Comparison of ENCODE assay signal across 1 cellular context in the genomic region with DNA sequence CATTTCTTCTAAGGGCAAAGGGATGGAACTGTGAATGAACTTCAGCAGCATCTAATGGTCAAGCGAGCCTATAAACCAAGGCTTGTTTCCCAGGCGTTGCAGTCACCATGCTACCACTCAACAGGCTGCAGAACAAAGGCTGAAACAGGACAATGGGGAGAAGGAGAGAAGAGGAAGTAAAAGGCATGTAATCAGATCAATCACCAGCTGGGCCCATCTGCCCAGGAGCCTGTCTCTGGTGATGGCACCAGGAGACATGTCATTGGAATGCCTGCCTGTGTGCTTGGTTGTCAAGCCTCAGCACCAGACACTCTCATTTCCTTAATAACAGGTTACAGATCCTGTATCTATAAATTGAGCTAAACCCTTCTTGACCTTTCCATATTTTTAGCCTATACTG.
TF ChIP-seq lines count a peak whose summit lies in the region.

No MANE protein-coding gene starts in this region.

TF ChIP-seq in GM23338, 12 proteins besides CTCF, POLR2A, EP300 and RAD21 (continued from another document):
- TF ChIP-seq ZNF462 (CRISPR knock-in tag; IDR thresholded peaks at IDR 0.05): no peak
TF ChIP-seq in GM23338: peak in this region for 0.
